Comparison of ENCODE assay signal across 10 cellular contexts in the genomic region with DNA sequence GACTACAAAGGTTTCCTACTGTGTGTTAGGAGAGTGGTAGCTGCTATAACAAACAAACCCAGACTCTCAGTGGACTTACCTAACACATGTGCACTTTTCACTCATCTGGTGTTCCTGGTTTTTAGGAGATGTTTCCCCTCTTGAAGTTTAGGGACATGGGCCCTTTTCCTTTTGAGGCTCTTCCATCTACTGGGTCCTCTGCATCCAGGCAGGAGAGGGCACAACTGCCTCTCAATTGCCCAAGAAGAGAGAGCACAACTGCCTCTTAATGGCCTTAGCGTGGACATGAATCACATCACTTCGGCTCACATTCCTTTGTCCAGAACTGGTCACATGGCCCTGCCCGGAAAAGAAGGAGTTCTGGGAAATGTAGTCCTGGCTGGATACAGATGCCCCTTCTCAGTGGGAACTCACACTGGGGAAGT. TPM values are rescaled to one million over a fixed set of nuclear protein-coding genes. Genes with fewer than 3 reads are reported as not detected.
DNase-seq lines count a peak whose midpoint lies in the region; ATAC-seq, FAIRE-seq and TF ChIP-seq lines count a peak whose summit lies in the region.
"Had no signal": no experiment of that assay in that cellular context is flagged by ENCODE, and none has a peak within 500 bp of the region (broad histone marks: within the 10 kb centered on the region; RNA-seq: fewer than 3 reads in every experiment).

No MANE protein-coding gene starts in this region.

- ATAC-seq in HG03039 (IDR thresholded peaks at IDR 0.05; ENCODE audit: unreplicated experiment): no peak

- H3K27me3 Mint-ChIP-seq in neural crest cell (ENCODE audit: low read depth): peaks cover 34% of the 10 kb centered on the region

- H3K9me3 Mint-ChIP-seq in neural crest cell: peaks cover 8% of the 10 kb centered on the region

- peak; percentile 64 for DNase-seq in GM03348 (ENCODE audit: low spot score)
- DNase-seq in RCC 7860 (ENCODE audit: low spot score): peak; percentile 45
- DNase-seq in fibroblast of gingiva (ENCODE audit: low read depth): peak; percentile 41
- DNase-seq in neural crest cell (ENCODE audit: low read depth, low spot score): peak; percentile 29
- no peak for DNase-seq in DMS 273 treated with DMSO at 0.1 percent for 48 hours (lab: John Stamatoyannopoulos, UW)
- no peak for DNase-seq in effector CD8-positive, alpha-beta T cell (lab: John Stamatoyannopoulos, UW)
- DNase-seq in activated T-cell treated with anti-CD3 and anti-CD28 coated beads, Interleukin-2, amount 50 U/mL, for 1 hour: no peak
- DNase-seq: activated T-cell treated with anti-CD3 and anti-CD28 coated beads, Interleukin-2, amount 50 U/mL, for 48 hours; stimulated activated CD4-positive, alpha-beta T cell treated with anti-CD3 and anti-CD28 coated beads, Interleukin-4, amount 100 ng/mL, for 24 hours had no signal

- H3K4me3 Mint-ChIP-seq in neural crest cell: peak overlapping the region; percentile 73

- no peak for FAIRE-seq in RCC 7860 (lab: Jason Lieb, UNC)

- H3K27ac Mint-ChIP-seq in neural crest cell (ENCODE audit: unreplicated experiment): no peak overlapping the region

- H3K4me1 Mint-ChIP-seq in neural crest cell: peaks cover 13% of the 10 kb centered on the region

- peaks cover 2% of the 10 kb centered on the region for H3K36me3 Mint-ChIP-seq in neural crest cell (ENCODE audit: low read depth)

- no peak for TF ChIP-seq CTCF in neural crest cell (conservative IDR thresholded peaks at IDR 0.05)

RNA-seq across cellular contexts. Expression of a gene that starts 9.8 kb away (rescaled TPM):
- 31.6 and 40.5 TPM in 2 replicates for total RNA-seq in neural crest cell

Comparison
In these comparisons a context has a peak if more than half of its experiments do, and no peak if none do; other contexts are left out.
1. DNase-seq: peak in GM03348 (single experiment), RCC 7860 (single experiment), fibroblast of gingiva (single experiment) and neural crest cell (single experiment); none in DMS 273 treated with DMSO at 0.1 percent for 48 hours (single experiment), effector CD8-positive, alpha-beta T cell (single experiment) and activated T-cell treated with anti-CD3 and anti-CD28 coated beads, Interleukin-2, amount 50 U/mL, for 1 hour (single experiment).